In genomic region chr1:182787002-182787324, GRCh38 we compare ENCODE assay signal across 10 cellular contexts.
"Had no signal": no experiment of that assay in that cellular context is flagged by ENCODE, and none has a peak within 500 bp of the region (broad histone marks: within the 10 kb centered on the region; RNA-seq: fewer than 3 reads in every experiment).

No MANE protein-coding gene starts in this region.

- H3K36me3 ChIP-seq: cardiac muscle cell, tibial artery had no signal

- H3K27me3 Mint-ChIP-seq: activated T-cell treated with anti-CD3 and anti-CD28 coated beads, Interleukin-2, amount 50 U/mL, for 24 hours had no signal

- DNase-seq: activated CD4-positive, CD25-positive, alpha-beta regulatory T cell; effector memory CD8-positive, alpha-beta T cell had no signal

- ATAC-seq: activated CD8-positive, alpha-beta T cell treated with anti-CD3 and anti-CD28 coated beads, Interleukin-2, amount 10 ng/mL, durations not matched to agents 7 days and 5 days; effector memory CD8-positive, alpha-beta T cell; natural killer cell treated with Interleukin-12 subunit alpha and Interleukin-12 subunit beta and Interleukin-15 and Interleukin-18, amount 100 ng/mL, for 72 hours had no signal

- H3K9me3 Mint-ChIP-seq: activated naive CD8-positive, alpha-beta T cell treated with anti-CD3 and anti-CD28 coated beads, Interleukin-2, amount 10 ng/mL, durations not matched to agents 7 days and 5 days; activated T-cell treated with anti-CD3 and anti-CD28 coated beads, Interleukin-2, amount 50 U/mL, for 24 hours; activated T-helper 2 cell treated with anti-CD3 and anti-CD28 coated beads, Interferon-gamma antibody, Interleukin-2, Interleukin-4, amounts not matched to agents 10 μg/mL and 5 μg/mL and 100 μg/mL, durations not matched to agents 14 hours and 24 hours and 36 hours; effector memory CD8-positive, alpha-beta T cell; mesothelial cell of epicardium; natural killer cell treated with Interleukin-12 subunit alpha and Interleukin-12 subunit beta and Interleukin-15 and Interleukin-18, amount 100 ng/mL, for 72 hours had no signal

- H3K4me3 ChIP-seq: cardiac muscle cell, tibial artery had no signal

- H3K27me3 ChIP-seq: tibial artery had no signal

- H3K9me3 ChIP-seq: tibial artery had no signal

- H3K4me3 Mint-ChIP-seq: activated CD8-positive, alpha-beta T cell treated with anti-CD3 and anti-CD28 coated beads, Interleukin-2, amount 10 ng/mL, durations not matched to agents 7 days and 5 days; activated naive CD8-positive, alpha-beta T cell treated with anti-CD3 and anti-CD28 coated beads, Interleukin-2, amount 10 ng/mL, durations not matched to agents 7 days and 5 days; activated T-cell treated with anti-CD3 and anti-CD28 coated beads, Interleukin-2, amount 50 U/mL, for 24 hours; effector memory CD8-positive, alpha-beta T cell; mesothelial cell of epicardium; natural killer cell treated with Interleukin-12 subunit alpha and Interleukin-12 subunit beta and Interleukin-15 and Interleukin-18, amount 100 ng/mL, for 72 hours had no signal

- H3K27ac Mint-ChIP-seq: activated CD8-positive, alpha-beta T cell treated with anti-CD3 and anti-CD28 coated beads, Interleukin-2, amount 10 ng/mL, durations not matched to agents 7 days and 5 days; activated naive CD8-positive, alpha-beta T cell treated with anti-CD3 and anti-CD28 coated beads, Interleukin-2, amount 10 ng/mL, durations not matched to agents 7 days and 5 days; activated T-cell treated with anti-CD3 and anti-CD28 coated beads, Interleukin-2, amount 50 U/mL, for 24 hours; activated T-helper 2 cell treated with anti-CD3 and anti-CD28 coated beads, Interferon-gamma antibody, Interleukin-2, Interleukin-4, amounts not matched to agents 10 μg/mL and 5 μg/mL and 100 μg/mL, durations not matched to agents 14 hours and 24 hours and 36 hours; effector memory CD8-positive, alpha-beta T cell; mesothelial cell of epicardium; natural killer cell treated with Interleukin-12 subunit alpha and Interleukin-12 subunit beta and Interleukin-15 and Interleukin-18, amount 100 ng/mL, for 72 hours had no signal

- H3K27ac ChIP-seq: cardiac muscle cell, tibial artery had no signal

- H3K36me3 Mint-ChIP-seq: activated naive CD8-positive, alpha-beta T cell treated with anti-CD3 and anti-CD28 coated beads, Interleukin-2, amount 10 ng/mL, durations not matched to agents 7 days and 5 days; mesothelial cell of epicardium; natural killer cell treated with Interleukin-12 subunit alpha and Interleukin-12 subunit beta and Interleukin-15 and Interleukin-18, amount 100 ng/mL, for 72 hours had no signal
